ENCODE assay signal across 12 cellular contexts in the genomic region with DNA sequence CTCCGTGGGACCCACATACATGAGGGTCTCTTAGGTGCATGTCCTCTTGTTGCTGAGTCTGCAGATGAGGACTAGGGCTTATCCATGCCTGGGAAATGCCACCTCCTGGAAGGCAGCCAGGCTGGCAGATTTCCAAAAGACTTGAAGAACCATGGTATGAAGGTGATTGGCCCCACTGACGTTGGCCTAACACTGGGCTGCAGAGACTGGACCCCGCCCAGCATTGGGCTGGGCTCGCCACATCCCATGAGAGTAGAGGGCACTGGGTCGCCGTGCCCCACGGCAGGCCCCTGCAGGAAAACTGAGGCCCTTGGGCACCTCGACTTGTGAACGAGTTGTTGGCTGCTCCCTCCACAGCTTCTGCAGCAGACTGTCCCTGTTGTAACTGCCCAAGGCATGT. TPM values are rescaled to one million over a fixed set of nuclear protein-coding genes. Genes with fewer than 3 reads are reported as not detected.
DNase-seq lines count a peak whose midpoint lies in the region; ATAC-seq and TF ChIP-seq lines count a peak whose summit lies in the region.
"Had no signal": no experiment of that assay in that cellular context is flagged by ENCODE, and none has a peak within 500 bp of the region (broad histone marks: within the 10 kb centered on the region; RNA-seq: fewer than 3 reads in every experiment).

No MANE protein-coding gene starts in this region.

- no peak for TF ChIP-seq CTCF in AG04450 (IDR thresholded peaks at IDR 0.05; ENCODE audit: low read depth, low read length)
- TF ChIP-seq CTCF in right lobe of liver (IDR thresholded peaks at IDR 0.05): no peak
- TF ChIP-seq CTCF in WERI-Rb-1 (IDR thresholded peaks at IDR 0.05; ENCODE audit: low read depth, low read length): no peak

- POLR2A ChIA-PET in AG04450 (lab: Yijun Ruan, JAX): no interaction called here
- POLR2A ChIA-PET in activated naive CD8-positive, alpha-beta T cell treated with anti-CD3 and anti-CD28 coated beads, Interleukin-2, amount 10 ng/mL, durations not matched to agents 7 days and 5 days (lab: Charles Lee): interaction anchor here (1.0 kb wide), 1 partner anchor 184 kb away, joined by 4 read pairs; no protein-coding TSS in a partner anchor

- H3K9me3 ChIP-seq in AG04450 (ENCODE audit: control insufficient read depth, insufficient read depth, low read length) (peaks cover 7% of the 10 kb centered on the region), right lobe of liver (no peaks in the 10 kb centered on the region), WERI-Rb-1 (ENCODE audit: severe bottlenecking) (no peaks in the 10 kb centered on the region)

- H3K27me3 Mint-ChIP-seq in activated naive CD8-positive, alpha-beta T cell treated with anti-CD3 and anti-CD28 coated beads, Interleukin-2, amount 10 ng/mL, durations not matched to agents 7 days and 5 days: no peaks in the 10 kb centered on the region

- peaks cover 12 to 28% (median 24%) of the 10 kb centered on the region in 4 donors for H3K36me3 ChIP-seq in right lobe of liver
- peaks cover 26% of the 10 kb centered on the region for H3K36me3 ChIP-seq in WERI-Rb-1

- no CpG with 5 or more reads among the region's 9 CpGs for WGBS in right lobe of liver (ENCODE audit: insufficient coverage, low coverage, low lambda C conversion rate, missing lambda C conversion rate)

- DNase-seq in AG04450 (ENCODE audit: low read depth, low spot score) (no peak), HT-29 (ENCODE audit: low spot score) (peak; percentile 79), right lobe of liver (peak; percentile 90 to 99 (median 95)), WERI-Rb-1 (no peak), GM19238 (ENCODE audit: insufficient read length, low spot score) (no peak), RKO (ENCODE audit: low spot score) (no peak)
- DNase-seq in activated naive CD8-positive, alpha-beta T cell treated with anti-CD3 and anti-CD28 coated beads, Interleukin-2, amount 10 ng/mL, durations not matched to agents 7 days and 5 days: no peak
- DNase-seq: effector CD4-positive, alpha-beta T cell; Karpas-422; NCI-H774; stimulated activated CD4-positive, alpha-beta T cell treated with anti-CD3 and anti-CD28 coated beads, Interleukin-4, amount 100 ng/mL, for 24 hours had no signal

- TF ChIP-seq POLR2A in right lobe of liver (IDR thresholded peaks at IDR 0.05): peak; percentile 18

- no peak overlapping the region for H3K4me3 ChIP-seq in AG04450 (ENCODE audit: low read depth, low read length)
- H3K4me3 ChIP-seq in right lobe of liver: peak overlapping the region in 1 of 3 donors; percentile 21
- H3K4me3 ChIP-seq in WERI-Rb-1 (ENCODE audit: low read depth, low read length): no peak overlapping the region

- H3K9me3 Mint-ChIP-seq in activated naive CD8-positive, alpha-beta T cell treated with anti-CD3 and anti-CD28 coated beads, Interleukin-2, amount 10 ng/mL, durations not matched to agents 7 days and 5 days: no peaks in the 10 kb centered on the region

- peak overlapping the region; percentile 71 for H3K27ac Mint-ChIP-seq in activated naive CD8-positive, alpha-beta T cell treated with anti-CD3 and anti-CD28 coated beads, Interleukin-2, amount 10 ng/mL, durations not matched to agents 7 days and 5 days

- H3K4me3 Mint-ChIP-seq in activated naive CD8-positive, alpha-beta T cell treated with anti-CD3 and anti-CD28 coated beads, Interleukin-2, amount 10 ng/mL, durations not matched to agents 7 days and 5 days: no peak overlapping the region

- peak overlapping the region; percentile 31 for H3K27ac ChIP-seq in AG04450 (ENCODE audit: low read depth, low read length)
- H3K27ac ChIP-seq in right lobe of liver: peak overlapping the region; percentile 51 to 86 (median 72)
- no peak overlapping the region for H3K27ac ChIP-seq in WERI-Rb-1

- ATAC-seq in activated naive CD8-positive, alpha-beta T cell treated with anti-CD3 and anti-CD28 coated beads, Interleukin-2, amount 10 ng/mL, durations not matched to agents 7 days and 5 days (ENCODE audit: low read depth): no peak
- peak; percentile 53 to 83 (median 80) for ATAC-seq in right lobe of liver
- ATAC-seq in HG02798 (IDR thresholded peaks at IDR 0.05; ENCODE audit: poor library complexity, unreplicated experiment): no peak

- intact Hi-C loops in right lobe of liver (cut with DNase I): loop anchor here (5.0 to 10.0 kb wide), 2 partner anchors 36 to 49 kb away; partner anchors contain the start of gene IL4R (in 1 of the 2)

- H3K4me1 Mint-ChIP-seq in activated naive CD8-positive, alpha-beta T cell treated with anti-CD3 and anti-CD28 coated beads, Interleukin-2, amount 10 ng/mL, durations not matched to agents 7 days and 5 days: peaks cover 36% of the 10 kb centered on the region

- H3K27me3 ChIP-seq in AG04450 (ENCODE audit: control insufficient read depth, insufficient read depth, low read length) (no peaks in the 10 kb centered on the region), right lobe of liver (no peaks in the 10 kb centered on the region), WERI-Rb-1 (ENCODE audit: insufficient read depth, low read depth, severe bottlenecking) (no peaks in the 10 kb centered on the region)

- H3K36me3 Mint-ChIP-seq in activated naive CD8-positive, alpha-beta T cell treated with anti-CD3 and anti-CD28 coated beads, Interleukin-2, amount 10 ng/mL, durations not matched to agents 7 days and 5 days: peaks cover 48% of the 10 kb centered on the region

- H3K4me1 ChIP-seq in right lobe of liver: peaks cover 0 to 41% (median 22%) of the 10 kb centered on the region in 4 donors

- CTCF ChIA-PET in AG04450 (lab: Charles Lee): no interaction called here

RNA-seq across cellular contexts. Expression of gene IL21R, which starts 38.2 kb away (rescaled TPM):
- polyA plus RNA-seq in AG04450 (2011; rRNA removed): 0.52 and 0.57 TPM in 2 replicates
- 1.6 and 2.4 TPM in 2 replicates for polyA minus RNA-seq in AG04450 (2011; rRNA and poly(A)+ RNA removed)
- not detected in 2 replicates for total RNA-seq in HT-29 (2014; rRNA removed; shearing (Covaris generic))
- 10 to 100 TPM; 27.2 to 27.5 TPM for total RNA-seq in activated naive CD8-positive, alpha-beta T cell treated with anti-CD3 and anti-CD28 coated beads, Interleukin-2, amount 10 ng/mL, durations not matched to agents 7 days and 5 days
- 1 to 10 TPM in 1 of 6 experiments, under 1 TPM in 5; 0.09 to 1.3 (median 0.31) TPM for total RNA-seq in right lobe of liver

RNA-seq across cellular contexts. Expression of gene IL4R, which starts 50.0 kb away (rescaled TPM):
- 31.1 and 44.1 TPM in 2 replicates for polyA plus RNA-seq in AG04450 (2011; rRNA removed)
- polyA minus RNA-seq in AG04450 (2011; rRNA and poly(A)+ RNA removed): 47.0 and 68.2 TPM in 2 replicates
- 49.1 and 58.2 TPM in 2 replicates for total RNA-seq in HT-29 (2014; rRNA removed; shearing (Covaris generic))
- 100 to 1,000 TPM; 215 TPM for total RNA-seq in activated naive CD8-positive, alpha-beta T cell treated with anti-CD3 and anti-CD28 coated beads, Interleukin-2, amount 10 ng/mL, durations not matched to agents 7 days and 5 days
- total RNA-seq in right lobe of liver: 100 to 1,000 TPM in 1 of 6 experiments, 10 to 100 TPM in 5; 38.8 to 147 (median 46.9) TPM

Comparison
In these comparisons a context has a peak if more than half of its experiments do, and no peak if none do; other contexts are left out.
1. DNase-seq: peak in HT-29 (single experiment) and right lobe of liver (3 of 3); none in AG04450 (single experiment), activated naive CD8-positive, alpha-beta T cell treated with anti-CD3 and anti-CD28 coated beads, Interleukin-2, amount 10 ng/mL, durations not matched to agents 7 days and 5 days (single experiment), WERI-Rb-1 (single experiment), GM19238 (single experiment) and RKO (single experiment).
2. ATAC-seq: peak in right lobe of liver (4 of 4); none in activated naive CD8-positive, alpha-beta T cell treated with anti-CD3 and anti-CD28 coated beads, Interleukin-2, amount 10 ng/mL, durations not matched to agents 7 days and 5 days (single experiment) and HG02798 (single experiment).
3. RNA of gene IL21R, which starts 38.2 kb away (total RNA-seq): 27.2 to 27.5 TPM in activated naive CD8-positive, alpha-beta T cell treated with anti-CD3 and anti-CD28 coated beads, Interleukin-2, amount 10 ng/mL, durations not matched to agents 7 days and 5 days; 0.09 to 1.3 TPM in right lobe of liver and not detected in HT-29; every median in the first group is over 10 times any median in the second.